Comparison of ENCODE assay signal across 13 cellular contexts in the genomic region with DNA sequence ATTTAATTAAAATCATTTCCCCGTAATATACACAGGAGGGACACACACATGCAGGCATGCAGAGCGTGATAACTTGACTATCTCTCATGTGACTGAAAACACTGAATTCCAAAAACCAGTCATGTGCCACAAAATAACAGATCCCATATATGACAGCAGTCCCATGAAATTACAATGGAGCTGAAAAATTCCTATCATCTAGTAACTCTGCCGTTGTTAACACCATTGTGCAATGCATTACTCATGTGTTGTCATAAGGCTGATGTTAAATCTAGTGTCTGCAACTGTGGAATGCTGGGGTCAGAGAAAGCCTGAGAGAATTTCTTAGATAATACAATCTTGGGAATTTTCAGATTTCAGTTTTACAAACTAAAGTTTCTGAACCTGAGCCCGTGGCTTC.
DNase-seq lines count a peak whose midpoint lies in the region; ATAC-seq, FAIRE-seq and TF ChIP-seq lines count a peak whose summit lies in the region.
"Had no signal": no experiment of that assay in that cellular context is flagged by ENCODE, and none has a peak within 500 bp of the region (broad histone marks: within the 10 kb centered on the region; RNA-seq: fewer than 3 reads in every experiment).

No MANE protein-coding gene starts in this region.

- no peaks in the 10 kb centered on the region for H3K27me3 Mint-ChIP-seq in osteocyte (ENCODE audit: unreplicated experiment)
- H3K27me3 Mint-ChIP-seq in activated T-cell treated with anti-CD3 and anti-CD28 coated beads, Interleukin-2, amount 50 U/mL, for 4 hours (ENCODE audit: low read depth): no peaks in the 10 kb centered on the region

- H3K4me2 ChIP-seq in fibroblast of lung (ENCODE audit: extremely low read depth, insufficient read depth, low read length): peak overlapping the region; percentile 17

- H3K9ac ChIP-seq in fibroblast of lung (ENCODE audit: insufficient read depth, low read length): no peak overlapping the region
- no peak overlapping the region for H3K9ac ChIP-seq in kidney (ENCODE audit: low read length in 2 of 2)

- peak overlapping the region; percentile 24 for H3K4me3 Mint-ChIP-seq in osteocyte (ENCODE audit: unreplicated experiment)
- H3K4me3 Mint-ChIP-seq in activated T-cell treated with anti-CD3 and anti-CD28 coated beads, Interleukin-2, amount 50 U/mL, for 4 hours: no peak overlapping the region
- H3K4me3 Mint-ChIP-seq: stimulated activated effector memory CD8-positive, alpha-beta T cell treated with anti-CD3 and anti-CD28 coated beads, Interleukin-12 subunit alpha, Interleukin-12 subunit beta, amount 100 ng/mL, for 72 hours had no signal

- no peaks in the 10 kb centered on the region for H4K20me1 ChIP-seq in fibroblast of lung (ENCODE audit: control insufficient read depth, extremely low read depth, insufficient read depth, low read length)

- H3K27ac Mint-ChIP-seq in osteocyte (ENCODE audit: unreplicated experiment): peak overlapping the region; percentile 76
- H3K27ac Mint-ChIP-seq: stimulated activated effector memory CD8-positive, alpha-beta T cell treated with anti-CD3 and anti-CD28 coated beads, Interleukin-12 subunit alpha, Interleukin-12 subunit beta, amount 100 ng/mL, for 72 hours had no signal

- no peak overlapping the region for H3K4me3 ChIP-seq in fibroblast of lung (replicated peaks in 1 of 4; ENCODE audit: control extremely low read depth in 1 of 4, insufficient read depth in 1 of 4, low read depth in 3 of 4, low read length in 4 of 4)
- H3K4me3 ChIP-seq in kidney (ENCODE audit: low read length in 2 of 2): no peak overlapping the region
- H3K4me3 ChIP-seq: sigmoid colon had no signal

- H3K27ac ChIP-seq in fibroblast of lung (ENCODE audit: insufficient read depth, low read length) (no peak overlapping the region), kidney (ENCODE audit: low read depth in 2 of 2, low read length in 2 of 2) (no peak overlapping the region)
- H3K27ac ChIP-seq: sigmoid colon had no signal

- H3K9me3 Mint-ChIP-seq in osteocyte (ENCODE audit: unreplicated experiment): no peaks in the 10 kb centered on the region
- no peaks in the 10 kb centered on the region for H3K9me3 Mint-ChIP-seq in activated T-cell treated with anti-CD3 and anti-CD28 coated beads, Interleukin-2, amount 50 U/mL, for 4 hours
- H3K9me3 Mint-ChIP-seq: stimulated activated effector memory CD8-positive, alpha-beta T cell treated with anti-CD3 and anti-CD28 coated beads, Interleukin-12 subunit alpha, Interleukin-12 subunit beta, amount 100 ng/mL, for 72 hours had no signal

- no peak overlapping the region for H2AFZ ChIP-seq in fibroblast of lung (ENCODE audit: low read length)

- H3K4me1 ChIP-seq in fibroblast of lung (ENCODE audit: control insufficient read depth, extremely low read depth, insufficient read depth, low read length) (peaks cover 4% of the 10 kb centered on the region), kidney (ENCODE audit: control insufficient read depth in 1 of 2, insufficient read depth in 1 of 2, low read depth in 1 of 2, low read length in 2 of 2) (peaks cover 0 to 6% of the 10 kb centered on the region in 2 donors)
- H3K4me1 ChIP-seq: sigmoid colon had no signal

- TF ChIP-seq CTCF in fibroblast of lung (conservative IDR thresholded peaks at IDR 0.05 in 1 of 2, IDR thresholded peaks at IDR 0.05 in 1 of 2; ENCODE audit: low read depth in 1 of 2, low read length in 2 of 2): no peak
- no peak for TF ChIP-seq CTCF in osteocyte (IDR thresholded peaks at IDR 0.05)
- no peak for TF ChIP-seq CTCF in kidney (IDR thresholded peaks at IDR 0.05; ENCODE audit: borderline replicate concordance, extremely low read depth, insufficient read depth)

- H3K79me2 ChIP-seq in fibroblast of lung (ENCODE audit: control insufficient read depth, insufficient read depth, low read length): no peaks in the 10 kb centered on the region

- no peaks in the 10 kb centered on the region for H3K27me3 ChIP-seq in fibroblast of lung (ENCODE audit: control insufficient read depth, insufficient read depth, low read length)
- H3K27me3 ChIP-seq: sigmoid colon had no signal

- DNase-seq in ELR (ENCODE audit: low read depth): peak; percentile 97
- peak; percentile 66 for DNase-seq in RKO (ENCODE audit: low spot score)
- DNase-seq in fibroblast of lung (ENCODE audit: low read depth in 2 of 2): peak; percentile 90 to 95
- no peak for DNase-seq in osteocyte (ENCODE audit: extremely low spot score, unreplicated experiment)
- no peak for DNase-seq in activated T-cell treated with anti-CD3 and anti-CD28 coated beads, Interleukin-2, amount 50 U/mL, for 4 hours
- no peak for DNase-seq in kidney
- DNase-seq in NOMO-1 treated with DMSO at 0.1 percent for 48 hours (lab: John Stamatoyannopoulos, UW; ENCODE audit: unreplicated experiment): no peak
- DNase-seq in NCI-H1092 treated with DMSO at 0.1 percent for 48 hours (lab: John Stamatoyannopoulos, UW): no peak
- DNase-seq: MM.1S, SHP77, sigmoid colon had no signal

- H3K36me3 Mint-ChIP-seq in osteocyte (ENCODE audit: unreplicated experiment): no peaks in the 10 kb centered on the region
- H3K36me3 Mint-ChIP-seq in activated T-cell treated with anti-CD3 and anti-CD28 coated beads, Interleukin-2, amount 50 U/mL, for 4 hours (ENCODE audit: insufficient read depth): peaks cover 4% of the 10 kb centered on the region

- H3K9me3 ChIP-seq in fibroblast of lung (ENCODE audit: control insufficient read depth, insufficient read depth, low read depth, low read length): no peaks in the 10 kb centered on the region
- no peaks in the 10 kb centered on the region for H3K9me3 ChIP-seq in kidney (ENCODE audit: control insufficient read depth in 1 of 2, low read length in 2 of 2)
- H3K9me3 ChIP-seq: sigmoid colon had no signal

- no peak for FAIRE-seq in kidney (lab: Jason Lieb, UNC)
- FAIRE-seq: G401.6 had no signal

- H3K36me3 ChIP-seq in fibroblast of lung (ENCODE audit: control insufficient read depth, insufficient read depth, low read length): no peaks in the 10 kb centered on the region
- no peaks in the 10 kb centered on the region for H3K36me3 ChIP-seq in kidney (ENCODE audit: control insufficient read depth in 1 of 2, insufficient read depth in 2 of 2, low read length in 2 of 2)
- H3K36me3 ChIP-seq: sigmoid colon had no signal

- H3K4me1 Mint-ChIP-seq in osteocyte (ENCODE audit: unreplicated experiment): peaks cover 39% of the 10 kb centered on the region
- H3K4me1 Mint-ChIP-seq in activated T-cell treated with anti-CD3 and anti-CD28 coated beads, Interleukin-2, amount 50 U/mL, for 4 hours (ENCODE audit: low read depth): no peaks in the 10 kb centered on the region
- H3K4me1 Mint-ChIP-seq: stimulated activated effector memory CD8-positive, alpha-beta T cell treated with anti-CD3 and anti-CD28 coated beads, Interleukin-12 subunit alpha, Interleukin-12 subunit beta, amount 100 ng/mL, for 72 hours had no signal

- intact Hi-C loops in kidney (cut with DNase I): no loop called here

- no peak for ATAC-seq in activated T-cell treated with anti-CD3 and anti-CD28 coated beads, Interleukin-2, amount 50 U/mL, for 4 hours
- ATAC-seq: stimulated activated effector memory CD8-positive, alpha-beta T cell treated with anti-CD3 and anti-CD28 coated beads, Interleukin-12 subunit alpha, Interleukin-12 subunit beta, amount 100 ng/mL, for 72 hours had no signal

Comparison
In these comparisons a context has a peak if more than half of its experiments do, and no peak if none do; other contexts are left out.
1. DNase-seq: peak in ELR (single experiment), RKO (single experiment) and fibroblast of lung (2 of 2); none in osteocyte (single experiment), activated T-cell treated with anti-CD3 and anti-CD28 coated beads, Interleukin-2, amount 50 U/mL, for 4 hours (single experiment), kidney (single experiment), NOMO-1 treated with DMSO at 0.1 percent for 48 hours (single experiment) and NCI-H1092 treated with DMSO at 0.1 percent for 48 hours (single experiment).